Comparison of ENCODE assay signal across 9 cellular contexts in genomic region chr4:98518555-98519267, GRCh38.
DNase-seq lines count a peak whose midpoint lies in the region; ATAC-seq and TF ChIP-seq lines count a peak whose summit lies in the region.
"Had no signal": no experiment of that assay in that cellular context is flagged by ENCODE, and none has a peak within 500 bp of the region (broad histone marks: within the 10 kb centered on the region; RNA-seq: fewer than 3 reads in every experiment).

No MANE protein-coding gene starts in this region.

- H2AK5ac ChIP-seq in mesenchymal stem cell (ENCODE audit: low read length, severe bottlenecking) = peak overlapping the region; percentile 91

- no peak for TF ChIP-seq CTCF in foreskin keratinocyte (conservative IDR thresholded peaks at IDR 0.05)
- no peak for TF ChIP-seq CTCF in heart left ventricle (IDR thresholded peaks at IDR 0.05)

- H3K23ac ChIP-seq in mesenchymal stem cell (ENCODE audit: low read length in 2 of 2) = no peak overlapping the region

- H3K4me1 ChIP-seq in mesenchymal stem cell (ENCODE audit: control insufficient read depth, insufficient read depth, low read depth, low read length) (peaks cover 22% of the 10 kb centered on the region), foreskin keratinocyte (peaks cover 46% of the 10 kb centered on the region), heart left ventricle (peaks cover 0 to 39% (median 3%) of the 10 kb centered on the region in 12 donors)

- peak overlapping the region in 1 of 2 experiments; percentile 98 for H2BK12ac ChIP-seq in mesenchymal stem cell (ENCODE audit: low read length in 2 of 2)

- intact Hi-C loops in heart left ventricle (cut with DNase I) = no loop called here

- H3K27ac ChIP-seq in mesenchymal stem cell (ENCODE audit: low read length, poor library complexity, severe bottlenecking) (peak overlapping the region; percentile 93), foreskin keratinocyte (no peak overlapping the region), heart left ventricle (no peak overlapping the region)

- no peak overlapping the region for H2BK15ac ChIP-seq in mesenchymal stem cell (ENCODE audit: low read depth, poor library complexity, severe bottlenecking)

- H3K4me3 ChIP-seq in mesenchymal stem cell (ENCODE audit: insufficient read depth in 1 of 2, low read depth in 1 of 2, low read length in 2 of 2) (no peak overlapping the region), heart left ventricle (no peak overlapping the region)

- DNase-seq in mesenchymal stem cell (no peak), foreskin keratinocyte (no peak), immature natural killer cell (no peak), hypothalamus (lab: John Stamatoyannopoulos, UW) (no peak), heart left ventricle (no peak)
- DNase-seq: occipital lobe had no signal

- no peaks in the 10 kb centered on the region for H3K9me3 Mint-ChIP-seq in immature natural killer cell

- H3K4me2 ChIP-seq in mesenchymal stem cell (ENCODE audit: low read length, poor library complexity, severe bottlenecking) = no peak overlapping the region

- no peak for TF ChIP-seq POLR2A in heart left ventricle (IDR thresholded peaks at IDR 0.05)

- peak overlapping the region; percentile 60 to 92 for H3K18ac ChIP-seq in mesenchymal stem cell (ENCODE audit: low read depth in 1 of 2, low read length in 2 of 2)

- 76% methylated on average over 5 of the region's 5 CpGs for WGBS in mesenchymal stem cell
- WGBS in heart left ventricle, 4 donors = 81 to 90% (median 89%) methylated on average over 5 of the region's 5 CpGs

- H2BK120ac ChIP-seq in mesenchymal stem cell (ENCODE audit: low read depth, low read length) = peak overlapping the region; percentile 29

- peak; percentile 95 for ATAC-seq in GM18519 (IDR thresholded peaks at IDR 0.05; ENCODE audit: low FRiP score, unreplicated experiment)
- peak; percentile 98 for ATAC-seq in GM21717 (IDR thresholded peaks at IDR 0.05; ENCODE audit: unreplicated experiment)
- ATAC-seq in HG03460 (IDR thresholded peaks at IDR 0.05; ENCODE audit: unreplicated experiment) = peak; percentile 95
- ATAC-seq in foreskin keratinocyte = no peak
- ATAC-seq in heart left ventricle = no peak

- peaks cover 0 to 1% (median 0%) of the 10 kb centered on the region in 3 donors for H3K27me3 Mint-ChIP-seq in immature natural killer cell (ENCODE audit: low read depth in 3 of 3)

- H3K9ac ChIP-seq in mesenchymal stem cell (ENCODE audit: low read length) = no peak overlapping the region

- H3K4me3 Mint-ChIP-seq in immature natural killer cell = no peak overlapping the region

- H3K27me3 ChIP-seq in mesenchymal stem cell (ENCODE audit: control insufficient read depth in 1 of 2, insufficient read depth in 1 of 2, low read length in 2 of 2) = no peaks in the 10 kb centered on the region
- no peaks in the 10 kb centered on the region for H3K27me3 ChIP-seq in foreskin keratinocyte
- no peaks in the 10 kb centered on the region for H3K27me3 ChIP-seq in heart left ventricle

- H3K9me3 ChIP-seq in mesenchymal stem cell (ENCODE audit: control insufficient read depth, low read length) (no peaks in the 10 kb centered on the region), heart left ventricle (peaks cover 0 to 9% (median 0%) of the 10 kb centered on the region in 12 donors)

- no peak overlapping the region for H3K27ac Mint-ChIP-seq in immature natural killer cell

- H3K36me3 ChIP-seq in mesenchymal stem cell (ENCODE audit: control insufficient read depth in 1 of 2, insufficient read depth in 2 of 2, low read depth in 1 of 2, low read length in 2 of 2) = no peaks in the 10 kb centered on the region
- no peaks in the 10 kb centered on the region for H3K36me3 ChIP-seq in heart left ventricle

- peaks cover 10% of the 10 kb centered on the region for H3K79me1 ChIP-seq in mesenchymal stem cell (replicated peaks; ENCODE audit: low read length, poor library complexity, severe bottlenecking)

- H4K8ac ChIP-seq in mesenchymal stem cell (ENCODE audit: low read length) = no peak overlapping the region

- H3K4me1 Mint-ChIP-seq in immature natural killer cell = peaks cover 29 to 46% of the 10 kb centered on the region in 2 donors

- no peak overlapping the region for H2AFZ ChIP-seq in mesenchymal stem cell (ENCODE audit: low read depth, low read length)

- H3K4ac ChIP-seq in mesenchymal stem cell (ENCODE audit: low read depth in 1 of 2, low read length in 2 of 2) = peak overlapping the region; percentile 10 to 82

- H4K91ac ChIP-seq in mesenchymal stem cell (ENCODE audit: low read length) = no peak overlapping the region

- peak overlapping the region in 1 of 2 experiments; percentile 9 for H3K14ac ChIP-seq in mesenchymal stem cell (ENCODE audit: low read length in 2 of 2)

- H3K36me3 Mint-ChIP-seq in immature natural killer cell = no peaks in the 10 kb centered on the region

- H2BK5ac ChIP-seq in mesenchymal stem cell (ENCODE audit: low read depth, low read length, poor library complexity, severe bottlenecking) = peak overlapping the region; percentile 86

Comparison
In these comparisons a context has a peak if more than half of its experiments do, and no peak if none do; other contexts are left out.
1. ATAC-seq: peak in GM18519 (single experiment), GM21717 (single experiment) and HG03460 (single experiment); none in foreskin keratinocyte (single experiment) and heart left ventricle (0 of 4).